15 cellular contexts compared by ENCODE assay signal in the genomic region with DNA sequence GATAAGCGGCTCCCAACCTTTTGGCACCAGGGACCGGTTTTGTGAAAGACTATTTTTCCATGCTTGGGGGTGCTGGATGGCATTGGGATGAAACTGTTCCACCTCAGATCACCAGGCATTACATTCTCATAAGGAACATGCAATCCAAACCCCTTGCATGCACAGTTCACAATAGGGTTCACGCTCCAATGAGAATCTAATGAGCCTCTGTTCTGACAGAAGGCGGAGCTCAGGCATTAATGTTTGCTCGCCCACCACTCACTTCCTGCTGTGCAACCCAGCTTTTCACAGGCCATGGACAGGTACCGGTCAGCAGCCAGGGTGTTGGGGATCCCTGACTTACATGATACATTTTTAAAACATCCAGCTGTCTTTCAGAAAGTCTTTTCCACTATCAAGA.
DNase-seq lines count a peak whose midpoint lies in the region; ATAC-seq lines count a peak whose summit lies in the region.
"Had no signal": no experiment of that assay in that cellular context is flagged by ENCODE, and none has a peak within 500 bp of the region (broad histone marks: within the 10 kb centered on the region; RNA-seq: fewer than 3 reads in every experiment).

No MANE protein-coding gene starts in this region.

- ATAC-seq in GM21367 (IDR thresholded peaks at IDR 0.05; ENCODE audit: unreplicated experiment) = no peak

- DNase-seq in NCI-H1436 (lab: John Stamatoyannopoulos, UW) (peak; percentile 13), NCI-H1436 treated with DMSO at 0.1 percent for 48 hours (lab: John Stamatoyannopoulos, UW) (no peak), HK-2 (ENCODE audit: unreplicated experiment) (peak; percentile 11), NCI-H2171 treated with DMSO at 0.1 percent for 48 hours (lab: John Stamatoyannopoulos, UW) (peak; percentile 77), left kidney (ENCODE audit: low read depth, low spot score) (peak; percentile 49), T-helper 2 cell (no peak), SKM-1 treated with dmso at 0.1 percent for 144 hours (lab: John Stamatoyannopoulos, UW; ENCODE audit: unreplicated experiment) (no peak)
- DNase-seq: C1 segment of cervical spinal cord, DMS79, GM23248, KBM-7, NCI-H1048, Peyer's patch, SIG-M5 had no signal

Comparison
In these comparisons a context has a peak if more than half of its experiments do, and no peak if none do; other contexts are left out.
1. DNase-seq: peak in NCI-H1436 (single experiment), HK-2 (single experiment), NCI-H2171 treated with DMSO at 0.1 percent for 48 hours (single experiment) and left kidney (single experiment); none in NCI-H1436 treated with DMSO at 0.1 percent for 48 hours (single experiment), T-helper 2 cell (0 of 5) and SKM-1 treated with dmso at 0.1 percent for 144 hours (single experiment).